Comparison of ENCODE assay signal across 8 cellular contexts in genomic region chr16:1990336-1991134, GRCh38. TPM values are rescaled to one million over a fixed set of nuclear protein-coding genes. Genes with fewer than 3 reads are reported as not detected.
DNase-seq lines count a peak whose midpoint lies in the region; ATAC-seq and TF ChIP-seq lines count a peak whose summit lies in the region.

No MANE protein-coding gene starts in this region.

- 5% methylated on average over 39 of the region's 52 CpGs for WGBS in prostate gland

- peaks cover 52% of the 10 kb centered on the region for H3K27me3 ChIP-seq in BLaER1
- H3K27me3 ChIP-seq in prostate gland (replicated peaks; ENCODE audit: insufficient read depth), result no peaks in the 10 kb centered on the region

- peaks cover 24% of the 10 kb centered on the region for H4K20me1 ChIP-seq in BLaER1

- no peak overlapping the region for H3K9ac ChIP-seq in BLaER1

- H3K4me3 ChIP-seq in BLaER1, result peak overlapping the region; percentile 42; the same call in 1 of the 2 replicates
- H3K4me3 ChIP-seq in prostate gland, result peak overlapping the region in 1 of 2 donors; percentile 7

- ATAC-seq in GM19324 (IDR thresholded peaks at IDR 0.05; ENCODE audit: low FRiP score, unreplicated experiment), result peak; percentile 3

- peaks cover 5% of the 10 kb centered on the region for H3K4me1 Mint-ChIP-seq in glutamatergic neuron (ENCODE audit: low read depth, unreplicated experiment)
- H3K4me1 Mint-ChIP-seq in stimulated activated naive CD8-positive, alpha-beta T cell treated with anti-CD3 and anti-CD28 coated beads, Interleukin-15, Interleukin-2, amounts not matched to agents 100 ng/mL and 50 ng/mL, for 24 hours (ENCODE audit: low read depth), result peaks cover 24% of the 10 kb centered on the region

- H3K4me1 ChIP-seq in BLaER1 (peaks cover 48% of the 10 kb centered on the region), prostate gland (replicated peaks) (peaks cover 6% of the 10 kb centered on the region)

- TF ChIP-seq CTCF in VCaP (conservative IDR thresholded peaks at IDR 0.05), result no peak
- TF ChIP-seq CTCF in glutamatergic neuron (IDR thresholded peaks at IDR 0.05; ENCODE audit: partially characterized antibody, unreplicated experiment), result no peak
- no peak for TF ChIP-seq CTCF in prostate gland (IDR thresholded peaks at IDR 0.05)

- H3K36me3 Mint-ChIP-seq in glutamatergic neuron (ENCODE audit: unreplicated experiment), result no peaks in the 10 kb centered on the region
- peaks cover 11% of the 10 kb centered on the region for H3K36me3 Mint-ChIP-seq in stimulated activated naive CD8-positive, alpha-beta T cell treated with anti-CD3 and anti-CD28 coated beads, Interleukin-15, Interleukin-2, amounts not matched to agents 100 ng/mL and 50 ng/mL, for 24 hours (ENCODE audit: low read depth)

- peak; percentile 77 for DNase-seq in glutamatergic neuron
- DNase-seq in prostate gland (ENCODE audit: low spot score), result no peak
- DNase-seq in NCI-H2081 (lab: John Stamatoyannopoulos, UW), result no peak
- DNase-seq in HUDEP-2 (lab: John Stamatoyannopoulos, UW; ENCODE audit: unreplicated experiment in 76 of 76), result no peak

- H3K4me2 ChIP-seq in BLaER1, result peak overlapping the region; percentile 75

- H3K27me3 Mint-ChIP-seq in glutamatergic neuron (ENCODE audit: unreplicated experiment), result peaks cover 14% of the 10 kb centered on the region
- peaks cover 17% of the 10 kb centered on the region for H3K27me3 Mint-ChIP-seq in stimulated activated naive CD8-positive, alpha-beta T cell treated with anti-CD3 and anti-CD28 coated beads, Interleukin-15, Interleukin-2, amounts not matched to agents 100 ng/mL and 50 ng/mL, for 24 hours

- peak overlapping the region; percentile 76 for H3K4me3 Mint-ChIP-seq in glutamatergic neuron (ENCODE audit: unreplicated experiment)
- peak overlapping the region; percentile 66 for H3K4me3 Mint-ChIP-seq in stimulated activated naive CD8-positive, alpha-beta T cell treated with anti-CD3 and anti-CD28 coated beads, Interleukin-15, Interleukin-2, amounts not matched to agents 100 ng/mL and 50 ng/mL, for 24 hours

- H3K36me3 ChIP-seq in BLaER1 (peaks cover 23% of the 10 kb centered on the region), prostate gland (peaks cover 0 to 10% of the 10 kb centered on the region in 2 donors)

- no peak overlapping the region for H3K27ac Mint-ChIP-seq in glutamatergic neuron (ENCODE audit: unreplicated experiment)
- H3K27ac Mint-ChIP-seq in stimulated activated naive CD8-positive, alpha-beta T cell treated with anti-CD3 and anti-CD28 coated beads, Interleukin-15, Interleukin-2, amounts not matched to agents 100 ng/mL and 50 ng/mL, for 24 hours, result peak overlapping the region; percentile 78

- no peak overlapping the region for H3K27ac ChIP-seq in BLaER1
- H3K27ac ChIP-seq in VCaP, result peak overlapping the region; percentile 13; the same call in 1 of the 2 replicates
- H3K27ac ChIP-seq in prostate gland, result no peak overlapping the region

- intact Hi-C loops in prostate gland (cut with DNase I), result no loop called here

- no peak for TF ChIP-seq POLR2A in prostate gland (IDR thresholded peaks at IDR 0.05)

- H3K9me3 Mint-ChIP-seq in glutamatergic neuron (ENCODE audit: unreplicated experiment), result peaks cover 16% of the 10 kb centered on the region
- no peaks in the 10 kb centered on the region for H3K9me3 Mint-ChIP-seq in stimulated activated naive CD8-positive, alpha-beta T cell treated with anti-CD3 and anti-CD28 coated beads, Interleukin-15, Interleukin-2, amounts not matched to agents 100 ng/mL and 50 ng/mL, for 24 hours

- H3K9me3 ChIP-seq in BLaER1 (no peaks in the 10 kb centered on the region), prostate gland (no peaks in the 10 kb centered on the region)

RNA-seq across cellular contexts. Expression of gene SYNGR3, which starts 0.8 kb away (rescaled TPM):
- total RNA-seq in glutamatergic neuron (ENCODE audit: unreplicated experiment), result 45.7 TPM
- 10 to 100 TPM in 1 of 2 donors, 1 to 10 TPM in 1; 4.0 to 16.1 TPM for total RNA-seq in prostate gland

RNA-seq across cellular contexts. Expression of gene GFER, which starts 6.5 kb away (rescaled TPM):
- 26.0 TPM for total RNA-seq in glutamatergic neuron (ENCODE audit: unreplicated experiment)
- total RNA-seq in prostate gland, result 10 to 100 TPM; 21.1 to 26.6 TPM

RNA-seq across cellular contexts. Expression of gene NOXO1, which starts 9.3 kb away (rescaled TPM):
- total RNA-seq in glutamatergic neuron (ENCODE audit: unreplicated experiment) (1.3 TPM), prostate gland (1 to 10 TPM in 1 of 2 donors, under 1 TPM in 1; 0.32 to 5.0 TPM)

RNA-seq across cellular contexts. Expression of gene TBL3, which starts 18.7 kb away (rescaled TPM):
- total RNA-seq in glutamatergic neuron (ENCODE audit: unreplicated experiment) (26.8 TPM), prostate gland (10 to 100 TPM; 54.3 to 57.1 TPM)

RNA-seq across cellular contexts. Expression of gene ZNF598, which starts 19.1 kb away (rescaled TPM):
- total RNA-seq in glutamatergic neuron (ENCODE audit: unreplicated experiment), result 90.4 TPM
- total RNA-seq in prostate gland, result 10 to 100 TPM; 30.7 to 74.3 TPM
